In the genomic region with DNA sequence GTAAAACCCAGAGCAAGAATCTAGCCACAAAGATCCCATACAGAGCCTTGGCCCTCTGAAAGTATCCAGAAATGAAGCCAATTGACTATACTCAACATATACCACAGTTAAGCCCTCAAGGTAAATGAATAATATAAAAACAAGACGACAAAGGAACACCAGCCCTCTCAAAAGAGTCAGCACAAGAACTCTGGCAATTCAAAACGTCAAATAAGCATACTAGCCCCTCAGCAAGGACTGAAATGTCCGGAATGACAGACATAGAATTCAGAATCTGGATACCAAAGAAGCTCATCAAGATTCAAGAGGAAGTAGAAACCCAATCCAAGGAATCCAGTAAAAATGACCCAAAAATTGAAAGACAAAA, we compare ENCODE assay signal across 8 cellular contexts. TPM values are rescaled to one million over a fixed set of nuclear protein-coding genes. Genes with fewer than 3 reads are reported as not detected.
DNase-seq lines count a peak whose midpoint lies in the region; ATAC-seq and TF ChIP-seq lines count a peak whose summit lies in the region.

No MANE protein-coding gene starts in this region.

- H3K36me3 Mint-ChIP-seq in T-helper 1 cell treated with Interleukin-12 subunit alpha and Interleukin-12 subunit beta and Interleukin-4 antibody, amounts not matched to agents 30 μg/mL and 1 μg/mL, for 36 hours (ENCODE audit: low read depth), result peaks cover 2% of the 10 kb centered on the region
- no peaks in the 10 kb centered on the region for H3K36me3 Mint-ChIP-seq in activated CD8-positive, alpha-beta T cell treated with anti-CD3 and anti-CD28 coated beads for 36 hours (ENCODE audit: low read depth)

- no peak overlapping the region for H2BK120ac ChIP-seq in mesendoderm (ENCODE audit: low read depth, low read length)

- CTCF ChIA-PET in activated CD8-positive, alpha-beta T cell treated with anti-CD3 and anti-CD28 coated beads for 36 hours (lab: Charles Lee), result interaction anchor here (0.7 to 3.7 kb wide), 24 partner anchors 10 to 294 kb away, joined by 3 to 21 read pairs (median 6); a partner anchor contains a TSS

- H2BK5ac ChIP-seq in mesendoderm (ENCODE audit: low read length), result no peak overlapping the region

- H3K18ac ChIP-seq in mesendoderm (ENCODE audit: low read length), result no peak overlapping the region

- no peak overlapping the region for H3K9ac ChIP-seq in mesendoderm (ENCODE audit: low read length)

- H3K4me2 ChIP-seq in mesendoderm (ENCODE audit: low read length), result no peak overlapping the region

- H2BK15ac ChIP-seq in mesendoderm (replicated peaks; ENCODE audit: low read depth), result no peak overlapping the region

- H3K4me3 ChIP-seq in mesendoderm (ENCODE audit: low read length), result no peak overlapping the region

- no peak for ATAC-seq in activated CD8-positive, alpha-beta T cell treated with anti-CD3 and anti-CD28 coated beads for 36 hours
- ATAC-seq in GM21447 (IDR thresholded peaks at IDR 0.05; ENCODE audit: unreplicated experiment), result no peak

- no peak overlapping the region for H3K56ac ChIP-seq in mesendoderm (ENCODE audit: low read length)

- peak overlapping the region; percentile 86 for H3K4me3 Mint-ChIP-seq in T-helper 1 cell treated with Interleukin-12 subunit alpha and Interleukin-12 subunit beta and Interleukin-4 antibody, amounts not matched to agents 30 μg/mL and 1 μg/mL, for 36 hours
- H3K4me3 Mint-ChIP-seq in activated CD8-positive, alpha-beta T cell treated with anti-CD3 and anti-CD28 coated beads for 36 hours, result peak overlapping the region; percentile 90

- peak overlapping the region; percentile 96 for H3K27ac Mint-ChIP-seq in T-helper 1 cell treated with Interleukin-12 subunit alpha and Interleukin-12 subunit beta and Interleukin-4 antibody, amounts not matched to agents 30 μg/mL and 1 μg/mL, for 36 hours
- H3K27ac Mint-ChIP-seq in activated CD8-positive, alpha-beta T cell treated with anti-CD3 and anti-CD28 coated beads for 36 hours, result peak overlapping the region; percentile 95

- peaks cover 35% of the 10 kb centered on the region for H3K4me1 Mint-ChIP-seq in T-helper 1 cell treated with Interleukin-12 subunit alpha and Interleukin-12 subunit beta and Interleukin-4 antibody, amounts not matched to agents 30 μg/mL and 1 μg/mL, for 36 hours (ENCODE audit: low read depth)
- peaks cover 15% of the 10 kb centered on the region for H3K4me1 Mint-ChIP-seq in activated CD8-positive, alpha-beta T cell treated with anti-CD3 and anti-CD28 coated beads for 36 hours (ENCODE audit: low read depth)

- peak; percentile 56 for TF ChIP-seq CTCF in activated CD8-positive, alpha-beta T cell treated with anti-CD3 and anti-CD28 coated beads for 36 hours (IDR thresholded peaks at IDR 0.05)

- no peaks in the 10 kb centered on the region for H3K4me1 ChIP-seq in mesendoderm (ENCODE audit: control insufficient read depth, low read depth, low read length)

- DNase-seq in T-helper 1 cell (no peak), substantia nigra (lab: John Stamatoyannopoulos, UW) (no peak), mesendoderm (no peak), NCI-H345 (lab: John Stamatoyannopoulos, UW) (no peak)
- DNase-seq in activated CD8-positive, alpha-beta T cell treated with anti-CD3 and anti-CD28 coated beads for 36 hours, result no peak

- no peaks in the 10 kb centered on the region for H3K79me2 ChIP-seq in mesendoderm (ENCODE audit: control insufficient read depth, insufficient read depth, low read length)

- intact Hi-C loops in activated CD8-positive, alpha-beta T cell treated with anti-CD3 and anti-CD28 coated beads for 36 hours (cut with micrococcal nuclease), result loop anchor here (1.0 kb wide), 1 partner anchor 212 kb away; no protein-coding TSS in a partner anchor

- no peaks in the 10 kb centered on the region for H3K36me3 ChIP-seq in mesendoderm (ENCODE audit: control insufficient read depth, insufficient read depth, low read length)

- no peaks in the 10 kb centered on the region for H3K79me1 ChIP-seq in mesendoderm (ENCODE audit: low read length)

- H3K27me3 ChIP-seq in layer of hippocampus (ENCODE audit: control insufficient read depth, insufficient read depth, low read length), result no peaks in the 10 kb centered on the region
- no peaks in the 10 kb centered on the region for H3K27me3 ChIP-seq in mesendoderm (ENCODE audit: insufficient read depth, low read length, poor library complexity)

- no peak overlapping the region for H3K23ac ChIP-seq in mesendoderm (ENCODE audit: low read length)

- H4K5ac ChIP-seq in mesendoderm (ENCODE audit: low read length), result no peak overlapping the region

- H3K4ac ChIP-seq in mesendoderm (ENCODE audit: low read depth, low read length), result no peak overlapping the region

- no CpG with 5 or more reads among the region's 3 CpGs for WGBS in mesendoderm (ENCODE audit: extremely low coverage, insufficient coverage, low lambda C conversion rate)

- H3K27ac ChIP-seq in layer of hippocampus (ENCODE audit: low read depth, low read length), result peak overlapping the region; percentile 99
- H3K27ac ChIP-seq in substantia nigra (ENCODE audit: low read depth, low read length, poor library complexity, severe bottlenecking), result peak overlapping the region; percentile 97
- H3K27ac ChIP-seq in mesendoderm (ENCODE audit: low read depth, low read length), result no peak overlapping the region

- POLR2A ChIA-PET in activated CD8-positive, alpha-beta T cell treated with anti-CD3 and anti-CD28 coated beads for 36 hours (lab: Charles Lee), result interaction anchor here (1.0 to 1.5 kb wide), 2 partner anchors 8 to 43 kb away, joined by 3 read pairs; no protein-coding TSS in a partner anchor

- no peak overlapping the region for H2AK5ac ChIP-seq in mesendoderm (ENCODE audit: low read length)

- H3K27me3 Mint-ChIP-seq in T-helper 1 cell treated with Interleukin-12 subunit alpha and Interleukin-12 subunit beta and Interleukin-4 antibody, amounts not matched to agents 30 μg/mL and 1 μg/mL, for 36 hours (ENCODE audit: low read depth), result no peaks in the 10 kb centered on the region
- no peaks in the 10 kb centered on the region for H3K27me3 Mint-ChIP-seq in activated CD8-positive, alpha-beta T cell treated with anti-CD3 and anti-CD28 coated beads for 36 hours

- H4K8ac ChIP-seq in mesendoderm (ENCODE audit: low read depth, low read length), result no peak overlapping the region

- no peaks in the 10 kb centered on the region for H3K9me3 Mint-ChIP-seq in T-helper 1 cell treated with Interleukin-12 subunit alpha and Interleukin-12 subunit beta and Interleukin-4 antibody, amounts not matched to agents 30 μg/mL and 1 μg/mL, for 36 hours
- no peaks in the 10 kb centered on the region for H3K9me3 Mint-ChIP-seq in activated CD8-positive, alpha-beta T cell treated with anti-CD3 and anti-CD28 coated beads for 36 hours

RNA-seq across cellular contexts. Expression of a gene that starts 49.9 kb away (rescaled TPM):
- total RNA-seq in activated CD8-positive, alpha-beta T cell treated with anti-CD3 and anti-CD28 coated beads for 36 hours, result 10 to 100 TPM; 34.3 to 35.9 TPM
- polyA plus RNA-seq in mesendoderm (2013, experiment 1 of 2), result 30.2 TPM
- polyA plus RNA-seq in mesendoderm (2013, experiment 2 of 2), result 30.9 TPM
